Comparison of ENCODE assay signal across 15 cellular contexts in genomic region chr1:236861560-236862230, GRCh38.
DNase-seq lines count a peak whose midpoint lies in the region; ATAC-seq and TF ChIP-seq lines count a peak whose summit lies in the region.
"Had no signal": no experiment of that assay in that cellular context is flagged by ENCODE, and none has a peak within 500 bp of the region (broad histone marks: within the 10 kb centered on the region; RNA-seq: fewer than 3 reads in every experiment).

No MANE protein-coding gene starts in this region.

- intact Hi-C loops in right cardiac atrium (cut with DNase I) (no loop called here), gastrocnemius medialis (cut with DNase I; ENCODE audit: low total_unique reads) (loop anchor here (10.0 kb wide), 1 partner anchor 107 kb away; no protein-coding TSS in a partner anchor)

- H3K9me3 ChIP-seq in right cardiac atrium (ENCODE audit: control insufficient read depth, low read length) (no peaks in the 10 kb centered on the region), gastrocnemius medialis (no peaks in the 10 kb centered on the region)
- H3K9me3 ChIP-seq: Caco-2, upper lobe of left lung had no signal

- peaks cover 47% of the 10 kb centered on the region for H3K36me3 Mint-ChIP-seq in T-helper 1 cell treated with Interleukin-12 subunit alpha and Interleukin-12 subunit beta and Interleukin-4 antibody, amounts not matched to agents 30 μg/mL and 1 μg/mL, for 36 hours (ENCODE audit: low read depth)
- peaks cover 78% of the 10 kb centered on the region for H3K36me3 Mint-ChIP-seq in activated naive CD8-positive, alpha-beta T cell treated with anti-CD3 and anti-CD28 coated beads for 36 hours

- H3K9me3 Mint-ChIP-seq in T-helper 1 cell treated with Interleukin-12 subunit alpha and Interleukin-12 subunit beta and Interleukin-4 antibody, amounts not matched to agents 30 μg/mL and 1 μg/mL, for 36 hours, result no peaks in the 10 kb centered on the region
- peaks cover 7% of the 10 kb centered on the region for H3K9me3 Mint-ChIP-seq in activated naive CD8-positive, alpha-beta T cell treated with anti-CD3 and anti-CD28 coated beads for 36 hours

- peak overlapping the region; percentile 54 for H3K27ac Mint-ChIP-seq in T-helper 1 cell treated with Interleukin-12 subunit alpha and Interleukin-12 subunit beta and Interleukin-4 antibody, amounts not matched to agents 30 μg/mL and 1 μg/mL, for 36 hours
- H3K27ac Mint-ChIP-seq in activated naive CD8-positive, alpha-beta T cell treated with anti-CD3 and anti-CD28 coated beads for 36 hours, result peak overlapping the region; percentile 22

- H3K4me3 ChIP-seq in right cardiac atrium (ENCODE audit: low read length) (no peak overlapping the region), gastrocnemius medialis (no peak overlapping the region)
- H3K4me3 ChIP-seq: smooth muscle cell, upper lobe of left lung had no signal

- H3K27ac ChIP-seq in right cardiac atrium (ENCODE audit: low read length) (peak overlapping the region; percentile 70), gastrocnemius medialis (peak overlapping the region; percentile 63 to 80 (median 70))
- H3K27ac ChIP-seq: epithelial cell of prostate had no signal

- no peak for TF ChIP-seq POLR2A in gastrocnemius medialis (IDR thresholded peaks at IDR 0.05)

- DNase-seq in T-helper 1 cell (no peak), right cardiac atrium (no peak), gastrocnemius medialis (peak; percentile 16 to 33), NCI-H1436 (lab: John Stamatoyannopoulos, UW) (no peak), NCI-H187 treated with DMSO at 0.1 percent for 48 hours (lab: John Stamatoyannopoulos, UW) (no peak)
- DNase-seq in activated naive CD8-positive, alpha-beta T cell treated with anti-CD3 and anti-CD28 coated beads for 36 hours, result no peak
- DNase-seq: 8988T, Caco-2, NCI-H1092 treated with DMSO at 0.1 percent for 48 hours, NCI-H524 had no signal

- peaks cover 3% of the 10 kb centered on the region for H3K4me1 ChIP-seq in right cardiac atrium (ENCODE audit: control insufficient read depth, insufficient read depth, low read length)
- H3K4me1 ChIP-seq in gastrocnemius medialis, result peaks cover 7 to 16% of the 10 kb centered on the region in 2 donors
- H3K4me1 ChIP-seq: Caco-2 had no signal

- in situ Hi-C loops in gastrocnemius medialis (cut with MboI; ENCODE audit: low sequenced_read_pairs in 4 of 4), result loop anchor here in 2 of 4 donors (25.0 kb wide), 1 partner anchor 749 kb away; no protein-coding TSS in a partner anchor

- no peak for ATAC-seq in right cardiac atrium
- ATAC-seq in gastrocnemius medialis, result peak; percentile 84 to 86
- ATAC-seq in HG03108 (IDR thresholded peaks at IDR 0.05; ENCODE audit: unreplicated experiment), result no peak

- peaks cover 25% of the 10 kb centered on the region for H3K4me1 Mint-ChIP-seq in T-helper 1 cell treated with Interleukin-12 subunit alpha and Interleukin-12 subunit beta and Interleukin-4 antibody, amounts not matched to agents 30 μg/mL and 1 μg/mL, for 36 hours (ENCODE audit: low read depth)
- peaks cover 36% of the 10 kb centered on the region for H3K4me1 Mint-ChIP-seq in activated naive CD8-positive, alpha-beta T cell treated with anti-CD3 and anti-CD28 coated beads for 36 hours

- TF ChIP-seq CTCF in gastrocnemius medialis (IDR thresholded peaks at IDR 0.05 in 4 of 5, conservative IDR thresholded peaks at IDR 0.05 in 1 of 5), result no peak

- H3K27me3 Mint-ChIP-seq in T-helper 1 cell treated with Interleukin-12 subunit alpha and Interleukin-12 subunit beta and Interleukin-4 antibody, amounts not matched to agents 30 μg/mL and 1 μg/mL, for 36 hours (ENCODE audit: low read depth), result no peaks in the 10 kb centered on the region
- H3K27me3 Mint-ChIP-seq in activated naive CD8-positive, alpha-beta T cell treated with anti-CD3 and anti-CD28 coated beads for 36 hours, result no peaks in the 10 kb centered on the region

- H3K27me3 ChIP-seq in right cardiac atrium (ENCODE audit: control insufficient read depth, insufficient read depth) (no peaks in the 10 kb centered on the region), gastrocnemius medialis (no peaks in the 10 kb centered on the region)
- H3K27me3 ChIP-seq: upper lobe of left lung had no signal

- WGBS in right cardiac atrium, result 89% methylated on average over 2 of the region's 2 CpGs

- H3K4me3 Mint-ChIP-seq in T-helper 1 cell treated with Interleukin-12 subunit alpha and Interleukin-12 subunit beta and Interleukin-4 antibody, amounts not matched to agents 30 μg/mL and 1 μg/mL, for 36 hours, result no peak overlapping the region
- no peak overlapping the region for H3K4me3 Mint-ChIP-seq in activated naive CD8-positive, alpha-beta T cell treated with anti-CD3 and anti-CD28 coated beads for 36 hours

- peaks cover 0 to 49% of the 10 kb centered on the region in 2 donors for H3K36me3 ChIP-seq in gastrocnemius medialis

Comparison
In these comparisons a context has a peak if more than half of its experiments do, and no peak if none do; other contexts are left out.
1. DNase-seq: peak in gastrocnemius medialis (2 of 2); none in T-helper 1 cell (0 of 5), activated naive CD8-positive, alpha-beta T cell treated with anti-CD3 and anti-CD28 coated beads for 36 hours (single experiment), right cardiac atrium (0 of 3), NCI-H1436 (single experiment) and NCI-H187 treated with DMSO at 0.1 percent for 48 hours (single experiment).
2. ATAC-seq: peak in gastrocnemius medialis (2 of 2); none in right cardiac atrium (0 of 2) and HG03108 (single experiment).